1 cellular context compared by ENCODE assay signal in genomic region chr12:4251967-4252366, GRCh38.
TF ChIP-seq lines count a peak whose summit lies in the region.

No MANE protein-coding gene starts in this region.

TF ChIP-seq in GM12878, 131 proteins besides CTCF, POLR2A, EP300 and RAD21 (continued from another document):
- TF ChIP-seq EGR1 (IDR thresholded peaks at IDR 0.05; ENCODE audit: borderline replicate concordance in 1 of 2, low read depth in 2 of 2, low read length in 2 of 2) (no peak), ZSCAN29 (IDR thresholded peaks at IDR 0.05) (no peak), RBBP5 (conservative IDR thresholded peaks at IDR 0.05) (no peak), SUPT20H (IDR thresholded peaks at IDR 0.05; ENCODE audit: borderline replicate concordance, control insufficient read depth, low read depth, low read length) (no peak), POU2F2 (IDR thresholded peaks at IDR 0.05; ENCODE audit: borderline replicate concordance, low read depth, low read length) (no peak), POLR2AphosphoS2 (IDR thresholded peaks at IDR 0.05; ENCODE audit: low read depth, low read length) (no peak), SRF (IDR thresholded peaks at IDR 0.05; ENCODE audit: low read depth in 2 of 2, low read length in 2 of 2) (no peak), SPI1 (IDR thresholded peaks at IDR 0.05; ENCODE audit: borderline replicate concordance, insufficient read depth, low read depth, low read length) (no peak), LARP7 (IDR thresholded peaks at IDR 0.05) (no peak)
